In genomic region chr1:46477153-46477929, GRCh38 we compare ENCODE assay signal across 8 cellular contexts. TPM values are rescaled to one million over a fixed set of nuclear protein-coding genes. Genes with fewer than 3 reads are reported as not detected.
DNase-seq lines count a peak whose midpoint lies in the region; ATAC-seq lines count a peak whose summit lies in the region.

No MANE protein-coding gene starts in this region.

- no peaks in the 10 kb centered on the region for H3K4me1 ChIP-seq in naive thymus-derived CD4-positive, alpha-beta T cell (ENCODE audit: control insufficient read depth in 2 of 2, insufficient read depth in 2 of 2, low read length in 2 of 2)

- H3K4me3 Mint-ChIP-seq in naive thymus-derived CD4-positive, alpha-beta T cell: no peak overlapping the region

- CTCF ChIA-PET in naive thymus-derived CD4-positive, alpha-beta T cell (lab: Charles Lee): interaction anchor here (0.7 to 1.6 kb wide), 4 partner anchors 9 to 248 kb away, joined by 3 to 4 read pairs (median 4); no protein-coding TSS in a partner anchor

- DNase-seq in GM04504 (ENCODE audit: low read depth): peak; percentile 24
- DNase-seq in NOMO-1 (lab: John Stamatoyannopoulos, UW; ENCODE audit: unreplicated experiment in 2 of 2): peak; percentile 63 to 76
- DNase-seq in activated CD8-positive, alpha-beta memory T cell treated with anti-CD3 and anti-CD28 coated beads, Interleukin-2, amount 50 U/mL, for 24 hours (ENCODE audit: extremely low read depth): peak; percentile 42
- DNase-seq in epidermal melanocyte (ENCODE audit: insufficient read length, low spot score): peak; percentile 91
- peak; percentile 44 to 79 (median 60) for DNase-seq in naive thymus-derived CD4-positive, alpha-beta T cell
- peak; percentile 67 for DNase-seq in stimulated activated CD8-positive, alpha-beta memory T cell treated with anti-CD3 and anti-CD28 coated beads, Interleukin-7, amount 100 ng/mL, for 24 hours (ENCODE audit: low read depth)

- H3K9me3 Mint-ChIP-seq in naive thymus-derived CD4-positive, alpha-beta T cell: no peaks in the 10 kb centered on the region

- H3K4me1 Mint-ChIP-seq in naive thymus-derived CD4-positive, alpha-beta T cell: no peaks in the 10 kb centered on the region

- POLR2A ChIA-PET in naive thymus-derived CD4-positive, alpha-beta T cell (lab: Charles Lee): no interaction called here

- peaks cover 13 to 60% (median 28%) of the 10 kb centered on the region in 5 donors for H3K27me3 Mint-ChIP-seq in naive thymus-derived CD4-positive, alpha-beta T cell

- H3K27ac ChIP-seq in naive thymus-derived CD4-positive, alpha-beta T cell (ENCODE audit: low read depth, low read length): no peak overlapping the region

- no peaks in the 10 kb centered on the region for H3K36me3 ChIP-seq in naive thymus-derived CD4-positive, alpha-beta T cell (ENCODE audit: control insufficient read depth in 2 of 3, insufficient read depth in 3 of 3, low read length in 3 of 3)

- H3K27ac Mint-ChIP-seq in naive thymus-derived CD4-positive, alpha-beta T cell: peak overlapping the region in 1 of 9 donors; percentile 55

- no peaks in the 10 kb centered on the region for H3K27me3 ChIP-seq in naive thymus-derived CD4-positive, alpha-beta T cell (ENCODE audit: control insufficient read depth in 2 of 2, insufficient read depth in 2 of 2, low read length in 2 of 2)

- H3K36me3 Mint-ChIP-seq in naive thymus-derived CD4-positive, alpha-beta T cell: no peaks in the 10 kb centered on the region

- intact Hi-C loops in naive thymus-derived CD4-positive, alpha-beta T cell (cut with micrococcal nuclease): loop anchor here (1.0 kb wide), 3 partner anchors 30 to 248 kb away; no protein-coding TSS in a partner anchor

- no peaks in the 10 kb centered on the region for H3K9me3 ChIP-seq in naive thymus-derived CD4-positive, alpha-beta T cell (ENCODE audit: control insufficient read depth in 2 of 3, low read length in 3 of 3)

- no peak overlapping the region for H3K4me3 ChIP-seq in naive thymus-derived CD4-positive, alpha-beta T cell (ENCODE audit: low read length)

- ATAC-seq in HG03432 (IDR thresholded peaks at IDR 0.05; ENCODE audit: unreplicated experiment) (peak; percentile 63), GM18519 (IDR thresholded peaks at IDR 0.05; ENCODE audit: low FRiP score, unreplicated experiment) (no peak)
- peak; percentile 92 for ATAC-seq in naive thymus-derived CD4-positive, alpha-beta T cell

RNA-seq across cellular contexts. Expression of gene DMBX1, which starts 12.3 kb away (rescaled TPM):
- not detected for total RNA-seq in naive thymus-derived CD4-positive, alpha-beta T cell
- polyA plus RNA-seq in naive thymus-derived CD4-positive, alpha-beta T cell: not detected

Comparison
In these comparisons a context has a peak if more than half of its experiments do, and no peak if none do; other contexts are left out.
1. DNase-seq: peak in every context shown above with its lines; median percentile 91 in epidermal melanocyte; 70 in NOMO-1; 67 in stimulated activated CD8-positive, alpha-beta memory T cell treated with anti-CD3 and anti-CD28 coated beads, Interleukin-7, amount 100 ng/mL, for 24 hours; 60 in naive thymus-derived CD4-positive, alpha-beta T cell; 42 in activated CD8-positive, alpha-beta memory T cell treated with anti-CD3 and anti-CD28 coated beads, Interleukin-2, amount 50 U/mL, for 24 hours; 24 in GM04504.